In genomic region chr3:42597098-42597497, GRCh38 we compare ENCODE assay signal across 5 cellular contexts. TPM values are rescaled to one million over a fixed set of nuclear protein-coding genes. Genes with fewer than 3 reads are reported as not detected.
A peak's percentile ranks its signal among the peaks of the same experiment; 100 is the strongest.
DNase-seq lines count a peak whose midpoint lies in the region; ATAC-seq and TF ChIP-seq lines count a peak whose summit lies in the region.
"Not testable (repeated sequence)": the region's sequence is repeated elsewhere in the genome, so short reads cannot be mapped to it uniquely, and the experiment has no call there.

No MANE protein-coding gene starts in this region.

- not testable (repeated sequence) for BruUV-seq in Caco-2 (replicated peaks; lab: Mats Ljungman, UMichigan)

- POLR2A ChIA-PET in Caco-2 (lab: Charles Lee) = not testable (repeated sequence)
- POLR2A ChIA-PET in activated CD4-positive, alpha-beta T cell treated with anti-CD3 and anti-CD28 coated beads for 36 hours (lab: Charles Lee) = interaction anchor here (0.6 to 1.3 kb wide), 2 partner anchors 14 to 572 kb away, joined by 4 to 6 read pairs; no protein-coding TSS in a partner anchor

- CTCF ChIA-PET in Caco-2 (lab: Charles Lee) = not testable (repeated sequence)
- CTCF ChIA-PET in activated CD4-positive, alpha-beta T cell treated with anti-CD3 and anti-CD28 coated beads for 36 hours (lab: Charles Lee) = interaction anchor here (0.6 to 0.9 kb wide), 2 partner anchors 24 to 493 kb away, joined by 3 to 4 read pairs; no protein-coding TSS in a partner anchor

- not testable (repeated sequence) for H3K9me3 ChIP-seq in Caco-2

- not testable (repeated sequence) for H3K27me3 ChIP-seq in Caco-2 (replicated peaks; ENCODE audit: control insufficient read depth, insufficient read depth, low read length)

- intact Hi-C loops in Caco-2 (cut with micrococcal nuclease; ENCODE audit: unreplicated experiment); activated CD4-positive, alpha-beta T cell treated with anti-CD3 and anti-CD28 coated beads for 36 hours (cut with DNase I, micrococcal nuclease): not testable (repeated sequence)

- H3K4me3 ChIP-seq in Caco-2 (ENCODE audit: low read depth, low read length) = not testable (repeated sequence)

- peak overlapping the region; percentile 59 for H3K27ac Mint-ChIP-seq in Caco-2 (ENCODE audit: unreplicated experiment)
- peak overlapping the region; percentile 48; the same call in 1 of the 2 replicates for H3K27ac Mint-ChIP-seq in HFFc6
- peak overlapping the region; percentile 6 for H3K27ac Mint-ChIP-seq in activated CD4-positive, alpha-beta T cell treated with anti-CD3 and anti-CD28 coated beads for 36 hours
- peak overlapping the region; percentile 66 for H3K27ac Mint-ChIP-seq in chondrocyte (ENCODE audit: unreplicated experiment)
- peak overlapping the region; percentile 63 for H3K27ac Mint-ChIP-seq in stimulated activated naive B cell treated with anti-CD40 and anti-IgM and Interleukin-4, amounts not matched to agents 10 μg/mL and 1 μg/mL and 100 μg/mL, for 72 hours

- not testable (repeated sequence) for H3K4me1 Mint-ChIP-seq in Caco-2 (ENCODE audit: low read depth, unreplicated experiment)
- H3K4me1 Mint-ChIP-seq in HFFc6 (ENCODE audit: low read depth) (peaks cover 40% of the 10 kb centered on the region), chondrocyte (ENCODE audit: low read depth) (peaks cover 27% of the 10 kb centered on the region)
- H3K4me1 Mint-ChIP-seq in activated CD4-positive, alpha-beta T cell treated with anti-CD3 and anti-CD28 coated beads for 36 hours = peaks cover 26% of the 10 kb centered on the region
- peaks cover 12 to 26% of the 10 kb centered on the region in 2 donors for H3K4me1 Mint-ChIP-seq in stimulated activated naive B cell treated with anti-CD40 and anti-IgM and Interleukin-4, amounts not matched to agents 10 μg/mL and 1 μg/mL and 100 μg/mL, for 72 hours

- peaks cover 22% of the 10 kb centered on the region; the same call in 1 of the 2 replicates for H3K4me1 ChIP-seq in Caco-2

- not testable (repeated sequence) for H3K27me3 Mint-ChIP-seq in Caco-2 (ENCODE audit: insufficient read depth, unreplicated experiment); HFFc6 (ENCODE audit: insufficient read depth); activated CD4-positive, alpha-beta T cell treated with anti-CD3 and anti-CD28 coated beads for 36 hours; chondrocyte (ENCODE audit: low read depth); stimulated activated naive B cell treated with anti-CD40 and anti-IgM and Interleukin-4, amounts not matched to agents 10 μg/mL and 1 μg/mL and 100 μg/mL, for 72 hours

- H3K36me3 Mint-ChIP-seq in Caco-2 (ENCODE audit: insufficient read depth, unreplicated experiment) (peaks cover 35% of the 10 kb centered on the region), HFFc6 (ENCODE audit: low read depth) (peaks cover 25% of the 10 kb centered on the region)
- H3K36me3 Mint-ChIP-seq in activated CD4-positive, alpha-beta T cell treated with anti-CD3 and anti-CD28 coated beads for 36 hours (ENCODE audit: low read depth) = peaks cover 28% of the 10 kb centered on the region
- H3K36me3 Mint-ChIP-seq in chondrocyte (ENCODE audit: low read depth) = not testable (repeated sequence)
- H3K36me3 Mint-ChIP-seq in stimulated activated naive B cell treated with anti-CD40 and anti-IgM and Interleukin-4, amounts not matched to agents 10 μg/mL and 1 μg/mL and 100 μg/mL, for 72 hours = peaks cover 25 to 32% of the 10 kb centered on the region in 2 donors

- TF ChIP-seq CTCF in Caco-2 (IDR thresholded peaks at IDR 0.05; ENCODE audit: insufficient read depth in 1 of 2, low read depth in 1 of 2, low read length in 1 of 2, severe bottlenecking in 1 of 2, unreplicated experiment in 1 of 2); HFFc6 (IDR thresholded peaks at IDR 0.05); chondrocyte (IDR thresholded peaks at IDR 0.05): not testable (repeated sequence)

- H3K36me3 ChIP-seq in Caco-2 (ENCODE audit: control insufficient read depth, insufficient read depth, low read length) = not testable (repeated sequence)

- H3K9me3 Mint-ChIP-seq in Caco-2 (ENCODE audit: unreplicated experiment); HFFc6; activated CD4-positive, alpha-beta T cell treated with anti-CD3 and anti-CD28 coated beads for 36 hours (ENCODE audit: low read depth); chondrocyte (ENCODE audit: low read depth); stimulated activated naive B cell treated with anti-CD40 and anti-IgM and Interleukin-4, amounts not matched to agents 10 μg/mL and 1 μg/mL and 100 μg/mL, for 72 hours: not testable (repeated sequence)

- not testable (repeated sequence) for DNase-seq in Caco-2; HFFc6; activated CD4-positive, alpha-beta T cell treated with anti-CD3 and anti-CD28 coated beads for 36 hours; chondrocyte (ENCODE audit: low spot score); stimulated activated naive B cell treated with anti-CD40 and anti-IgM and Interleukin-4, amounts not matched to agents 10 μg/mL and 1 μg/mL and 100 μg/mL, for 72 hours

- not testable (repeated sequence) for H3K4me3 Mint-ChIP-seq in Caco-2 (ENCODE audit: unreplicated experiment); HFFc6; activated CD4-positive, alpha-beta T cell treated with anti-CD3 and anti-CD28 coated beads for 36 hours; chondrocyte (ENCODE audit: unreplicated experiment); stimulated activated naive B cell treated with anti-CD40 and anti-IgM and Interleukin-4, amounts not matched to agents 10 μg/mL and 1 μg/mL and 100 μg/mL, for 72 hours

- not testable (repeated sequence) for ATAC-seq in activated CD4-positive, alpha-beta T cell treated with anti-CD3 and anti-CD28 coated beads for 36 hours; stimulated activated naive B cell treated with anti-CD40 and anti-IgM and Interleukin-4, amounts not matched to agents 10 μg/mL and 1 μg/mL and 100 μg/mL, for 72 hours (replicated peaks)

RNA-seq across cellular contexts. Expression of gene NKTR, which starts 3.4 kb away (rescaled TPM):
- total RNA-seq in Caco-2 (2022) = 66.6 and 67.9 TPM in 2 replicates
- total RNA-seq in HFFc6 (2021; fragmentation: NEBNext Ultra II Directional; extraction: Animal tissue kit (Norgen Biotek cat#: 25700)) = 10 to 100 TPM; 27.8 to 32.7 (median 30.9) TPM
- 10 to 100 TPM; 50.8 to 59.2 TPM for total RNA-seq in activated CD4-positive, alpha-beta T cell treated with anti-CD3 and anti-CD28 coated beads for 36 hours
- 49.7 to 71.5 TPM (median 50.0 TPM) in 3 replicates for total RNA-seq in chondrocyte

RNA-seq across cellular contexts. Expression of gene SS18L2, which starts 6.4 kb away (rescaled TPM):
- total RNA-seq in Caco-2 (2022) = 37.3 and 38.7 TPM in 2 replicates
- total RNA-seq in HFFc6 (2021; fragmentation: NEBNext Ultra II Directional; extraction: Animal tissue kit (Norgen Biotek cat#: 25700)) = 10 to 100 TPM; 18.9 to 23.2 (median 20.9) TPM
- 10 to 100 TPM; 42.0 to 54.5 TPM for total RNA-seq in activated CD4-positive, alpha-beta T cell treated with anti-CD3 and anti-CD28 coated beads for 36 hours
- total RNA-seq in chondrocyte = 13.5 to 18.5 TPM (median 14.5 TPM) in 3 replicates

RNA-seq across cellular contexts. Expression of gene SEC22C, which starts 15.3 kb away (rescaled TPM):
- total RNA-seq in Caco-2 (2022) (33.4 and 36.4 TPM in 2 replicates), chondrocyte (49.8 to 55.8 TPM (median 55.0 TPM) in 3 replicates)
- total RNA-seq in HFFc6 (2021; fragmentation: NEBNext Ultra II Directional; extraction: Animal tissue kit (Norgen Biotek cat#: 25700)) = 10 to 100 TPM; 40.7 to 51.2 (median 48.6) TPM
- total RNA-seq in activated CD4-positive, alpha-beta T cell treated with anti-CD3 and anti-CD28 coated beads for 36 hours = 10 to 100 TPM; 34.2 to 42.5 TPM

RNA-seq across cellular contexts. Expression of gene ZBTB47, which starts 56.4 kb away (rescaled TPM):
- total RNA-seq in Caco-2 (2022) (4.8 and 5.2 TPM in 2 replicates), chondrocyte (38.8 to 44.4 TPM (median 40.0 TPM) in 3 replicates)
- 10 to 100 TPM; 26.3 to 35.7 (median 29.3) TPM for total RNA-seq in HFFc6 (2021; fragmentation: NEBNext Ultra II Directional; extraction: Animal tissue kit (Norgen Biotek cat#: 25700))
- total RNA-seq in activated CD4-positive, alpha-beta T cell treated with anti-CD3 and anti-CD28 coated beads for 36 hours = under 1 TPM; 0.60 to 0.62 TPM

Comparison
In these comparisons a context has a peak if more than half of its experiments do, and no peak if none do; other contexts are left out.
1. H3K27ac Mint-ChIP-seq: peak in every context shown above with its lines; median percentile 66 in chondrocyte; 63 in stimulated activated naive B cell treated with anti-CD40 and anti-IgM and Interleukin-4, amounts not matched to agents 10 μg/mL and 1 μg/mL and 100 μg/mL, for 72 hours; 59 in Caco-2; 48 in HFFc6; 6 in activated CD4-positive, alpha-beta T cell treated with anti-CD3 and anti-CD28 coated beads for 36 hours.